ENCODE assay signal across 9 cellular contexts in the genomic region with DNA sequence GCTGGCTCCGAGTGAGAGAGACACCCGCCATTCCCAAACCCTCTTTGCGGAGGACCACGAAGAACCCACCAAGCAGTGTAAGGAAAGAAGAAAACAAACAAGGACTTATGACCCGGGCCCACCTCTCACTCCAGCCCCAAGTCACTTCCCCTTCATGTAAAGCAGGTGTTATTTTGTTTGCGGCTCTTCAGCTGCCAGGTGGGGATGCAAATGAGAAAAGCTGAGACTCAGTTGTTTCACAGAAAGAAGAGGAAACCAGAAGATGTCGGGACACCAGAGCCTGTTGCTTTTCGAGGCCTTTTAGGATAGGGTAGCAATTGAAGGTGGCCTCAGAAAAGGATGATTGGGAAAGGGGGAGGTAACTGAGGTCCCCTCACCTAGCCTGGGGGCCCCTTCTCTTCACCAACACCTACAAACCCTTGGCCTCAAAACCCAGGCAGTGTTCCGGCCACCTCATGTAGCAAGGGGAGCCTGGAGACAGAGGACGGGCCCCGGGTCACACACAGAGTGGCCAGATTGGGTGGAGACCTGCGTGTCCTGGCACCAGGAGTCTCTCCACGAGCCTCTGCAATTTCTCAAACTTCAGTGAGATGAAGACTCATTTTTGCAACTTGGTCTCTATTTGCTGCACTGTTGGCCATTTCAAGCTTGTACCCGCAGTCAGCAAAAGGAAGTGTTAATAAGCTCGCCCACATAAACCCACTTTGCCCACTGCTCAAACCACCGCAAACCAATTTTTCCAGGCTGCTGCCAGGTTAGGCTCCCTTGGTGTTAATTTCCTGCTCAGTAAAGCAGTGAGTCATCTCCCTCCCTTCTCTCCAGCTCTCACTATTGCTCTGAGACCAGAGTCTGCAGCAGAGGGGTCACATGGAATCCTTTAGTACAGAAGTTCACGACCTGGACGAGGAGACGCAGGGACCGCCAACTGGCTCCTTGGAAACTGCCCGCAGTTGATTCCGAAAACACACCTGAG. TPM values are rescaled to one million over a fixed set of nuclear protein-coding genes. Genes with fewer than 3 reads are reported as not detected.
DNase-seq lines count a peak whose midpoint lies in the region; ATAC-seq, FAIRE-seq and TF ChIP-seq lines count a peak whose summit lies in the region.
"Had no signal": no experiment of that assay in that cellular context is flagged by ENCODE, and none has a peak within 500 bp of the region (broad histone marks: within the 10 kb centered on the region; RNA-seq: fewer than 3 reads in every experiment).

No MANE protein-coding gene starts in this region.

- DNase-seq in GM12891 (ENCODE audit: insufficient read length, low spot score) (no peak), DMS153 (lab: John Stamatoyannopoulos, UW) (no peak), NCI-H1105 treated with DMSO at 0.1 percent for 48 hours (lab: John Stamatoyannopoulos, UW) (no peak), LoVo (ENCODE audit: low spot score) (no peak)
- DNase-seq in activated T-helper 2 cell treated with anti-CD3 and anti-CD28 coated beads, Interferon-gamma antibody, Interleukin-2, Interleukin-4, amounts not matched to agents 10 μg/mL and 5 μg/mL and 100 μg/mL, durations not matched to agents 14 hours and 24 hours and 36 hours (ENCODE audit: low spot score) = no peak

- FAIRE-seq in GM12891 (lab: Jason Lieb, UNC) = peak; percentile 9

- H3K27ac Mint-ChIP-seq in activated T-helper 2 cell treated with anti-CD3 and anti-CD28 coated beads, Interferon-gamma antibody, Interleukin-2, Interleukin-4, amounts not matched to agents 10 μg/mL and 5 μg/mL and 100 μg/mL, durations not matched to agents 14 hours and 24 hours and 36 hours = no peak overlapping the region
- H3K27ac Mint-ChIP-seq: dendritic cell treated with granulocyte-macrophage colony-stimulating factor and Interleukin-4, amounts not matched to agents 40 ng/mL and 50 ng/mL, for 4 days had no signal

- H3K27me3 Mint-ChIP-seq in activated T-helper 2 cell treated with anti-CD3 and anti-CD28 coated beads, Interferon-gamma antibody, Interleukin-2, Interleukin-4, amounts not matched to agents 10 μg/mL and 5 μg/mL and 100 μg/mL, durations not matched to agents 14 hours and 24 hours and 36 hours (ENCODE audit: low read depth) = peaks cover 45% of the 10 kb centered on the region

- ATAC-seq in GM19397 (IDR thresholded peaks at IDR 0.05; ENCODE audit: unreplicated experiment) (peak; percentile 73), HG03280 (IDR thresholded peaks at IDR 0.05; ENCODE audit: unreplicated experiment) (peak; percentile 75), esophagus mucosa (peak; percentile 22)

- H3K9me3 Mint-ChIP-seq in activated T-helper 2 cell treated with anti-CD3 and anti-CD28 coated beads, Interferon-gamma antibody, Interleukin-2, Interleukin-4, amounts not matched to agents 10 μg/mL and 5 μg/mL and 100 μg/mL, durations not matched to agents 14 hours and 24 hours and 36 hours = peaks cover 6% of the 10 kb centered on the region

- TF ChIP-seq POLR2A in GM12891 (IDR thresholded peaks at IDR 0.05; ENCODE audit: low read depth, low read length) = no peak

- no peak overlapping the region for H3K4me3 Mint-ChIP-seq in activated T-helper 2 cell treated with anti-CD3 and anti-CD28 coated beads, Interferon-gamma antibody, Interleukin-2, Interleukin-4, amounts not matched to agents 10 μg/mL and 5 μg/mL and 100 μg/mL, durations not matched to agents 14 hours and 24 hours and 36 hours (ENCODE audit: low read depth)
- H3K4me3 Mint-ChIP-seq: dendritic cell treated with granulocyte-macrophage colony-stimulating factor and Interleukin-4, amounts not matched to agents 40 ng/mL and 50 ng/mL, for 4 days had no signal

- no peaks in the 10 kb centered on the region for H3K36me3 Mint-ChIP-seq in activated T-helper 2 cell treated with anti-CD3 and anti-CD28 coated beads, Interferon-gamma antibody, Interleukin-2, Interleukin-4, amounts not matched to agents 10 μg/mL and 5 μg/mL and 100 μg/mL, durations not matched to agents 14 hours and 24 hours and 36 hours (ENCODE audit: low read depth)

- intact Hi-C loops in activated T-helper 2 cell treated with anti-CD3 and anti-CD28 coated beads, Interferon-gamma antibody, Interleukin-2, Interleukin-4, amounts not matched to agents 10 μg/mL and 5 μg/mL and 100 μg/mL, durations not matched to agents 14 hours and 24 hours and 36 hours (cut with micrococcal nuclease) = loop anchor here (1.0 to 5.0 kb wide), 2 partner anchors 91 to 215 kb away; no protein-coding TSS in a partner anchor

- peaks cover 4% of the 10 kb centered on the region for H3K4me1 Mint-ChIP-seq in activated T-helper 2 cell treated with anti-CD3 and anti-CD28 coated beads, Interferon-gamma antibody, Interleukin-2, Interleukin-4, amounts not matched to agents 10 μg/mL and 5 μg/mL and 100 μg/mL, durations not matched to agents 14 hours and 24 hours and 36 hours (ENCODE audit: low read depth)

TF ChIP-seq in GM12891, 5 proteins besides CTCF, POLR2A, EP300 and RAD21:
- TF ChIP-seq POLR2AphosphoS5 (IDR thresholded peaks at IDR 0.05; ENCODE audit: low read depth, low read length) (no peak), SPI1 (IDR thresholded peaks at IDR 0.05; ENCODE audit: low read depth, low read length) (peak; percentile 44; the same call in 1 of the 2 replicates)
TF ChIP-seq in GM12891: peak in this region for 1.

RNA-seq across cellular contexts. Expression of a gene that starts 45.5 kb away (rescaled TPM):
- not detected for polyA plus RNA-seq in GM12891 (2012; ENCODE audit: low read depth, missing spikeins)
- 6.3 TPM for total RNA-seq in esophagus mucosa
- 0.16 TPM in 1 of 2 replicates, not detected in the other for total RNA-seq in activated T-helper 2 cell treated with anti-CD3 and anti-CD28 coated beads, Interferon-gamma antibody, Interleukin-2, Interleukin-4, amounts not matched to agents 10 μg/mL and 5 μg/mL and 100 μg/mL, durations not matched to agents 14 hours and 24 hours and 36 hours

Comparison
In these comparisons a context has a peak if more than half of its experiments do, and no peak if none do; other contexts are left out.
1. ATAC-seq: peak in every context shown above with its lines; median percentile 75 in HG03280; 73 in GM19397; 22 in esophagus mucosa.